8 cellular contexts compared by ENCODE assay signal in genomic region chr18:50280707-50281294, GRCh38. TPM values are rescaled to one million over a fixed set of nuclear protein-coding genes. Genes with fewer than 3 reads are reported as not detected.
DNase-seq lines count a peak whose midpoint lies in the region; ATAC-seq and TF ChIP-seq lines count a peak whose summit lies in the region.

No MANE protein-coding gene starts in this region.

- no peaks in the 10 kb centered on the region for H3K27me3 ChIP-seq in gastrocnemius medialis

- intact Hi-C loops in gastrocnemius medialis (cut with DNase I; ENCODE audit: low total_unique reads): loop anchor here (2.0 to 10.0 kb wide), 6 partner anchors 28 to 1736 kb away; partner anchors contain the start of genes ACAA2, MEX3C, RPL17 and SKA1
- intact Hi-C loops in posterior vena cava (cut with DNase I): no loop called here

- in situ Hi-C loops in gastrocnemius medialis (cut with MboI; ENCODE audit: low sequenced_read_pairs in 4 of 4): loop anchor here in 3 of 4 donors (25.0 kb wide), 4 partner anchors 468 to 906 kb away; partner anchors contain the start of genes C18orf32 (in 3 of the 3), RPL17 (in 3 of the 3), ACAA2 (in 2 of the 3) and SMAD4 (in 2 of the 3)

- no peak for TF ChIP-seq CTCF in GM12875 (IDR thresholded peaks at IDR 0.05; ENCODE audit: borderline replicate concordance, insufficient read depth, low read depth, low read length)
- no peak for TF ChIP-seq CTCF in VCaP (conservative IDR thresholded peaks at IDR 0.05)
- TF ChIP-seq CTCF in fibroblast of villous mesenchyme (IDR thresholded peaks at IDR 0.05; ENCODE audit: insufficient read depth, low read depth, low read length): no peak
- no peak for TF ChIP-seq CTCF in gastrocnemius medialis (IDR thresholded peaks at IDR 0.05 in 4 of 5, conservative IDR thresholded peaks at IDR 0.05 in 1 of 5)

- H3K4me3 ChIP-seq in GM12875 (ENCODE audit: low read depth, low read length): peak overlapping the region; percentile 95
- peak overlapping the region; percentile 83 for H3K4me3 ChIP-seq in fibroblast of villous mesenchyme (ENCODE audit: low read depth, low read length)
- peak overlapping the region; percentile 74 to 99 (median 90) for H3K4me3 ChIP-seq in gastrocnemius medialis

- DNase-seq in fibroblast of villous mesenchyme (ENCODE audit: low read depth) (no peak), gastrocnemius medialis (no peak), posterior vena cava (ENCODE audit: low spot score) (no peak), NCI-H526 (lab: John Stamatoyannopoulos, UW) (no peak), putamen (ENCODE audit: low spot score) (no peak)

- H3K9me3 ChIP-seq in gastrocnemius medialis: no peaks in the 10 kb centered on the region

- peaks cover 18 to 24% of the 10 kb centered on the region in 2 donors for H3K4me1 ChIP-seq in gastrocnemius medialis

- TF ChIP-seq POLR2A in gastrocnemius medialis (IDR thresholded peaks at IDR 0.05): no peak

- H3K27ac ChIP-seq in VCaP (peak overlapping the region; percentile 89), gastrocnemius medialis (peak overlapping the region; percentile 88 to 95 (median 92))

- ATAC-seq in gastrocnemius medialis (no peak), HG03571 (IDR thresholded peaks at IDR 0.05; ENCODE audit: unreplicated experiment) (no peak)

- peaks cover 0 to 54% of the 10 kb centered on the region in 2 donors for H3K36me3 ChIP-seq in gastrocnemius medialis

RNA-seq across cellular contexts. Expression of gene MBD1, which starts 0.5 kb away (rescaled TPM):
- total RNA-seq in fibroblast of villous mesenchyme (69.5 and 70.9 TPM in 2 replicates), gastrocnemius medialis (100 to 1,000 TPM in 2 of 4 donors, 10 to 100 TPM in 2; 80.4 to 127 (median 103) TPM), posterior vena cava (10 to 100 TPM; 42.2 to 48.6 TPM)

RNA-seq across cellular contexts. Expression of gene CXXC1, which starts 6.7 kb away (rescaled TPM):
- total RNA-seq in fibroblast of villous mesenchyme: 30.2 and 31.2 TPM in 2 replicates
- total RNA-seq in gastrocnemius medialis: 10 to 100 TPM; 21.1 to 32.0 (median 27.3) TPM
- total RNA-seq in posterior vena cava: 10 to 100 TPM; 35.7 to 55.2 TPM

RNA-seq across cellular contexts. Expression of gene CFAP53, which starts 14.5 kb away (rescaled TPM):
- total RNA-seq in fibroblast of villous mesenchyme (under 0.01 and 0.32 TPM in 2 replicates), gastrocnemius medialis (1 to 10 TPM in 3 of 4 donors, not detected in 1; 1.3 to 1.4 (median 1.4) TPM), posterior vena cava (not detected)
